Comparison of ENCODE assay signal across 8 cellular contexts in genomic region chr22:37905534-37906363, GRCh38. TPM values are rescaled to one million over a fixed set of nuclear protein-coding genes. Genes with fewer than 3 reads are reported as not detected.
DNase-seq lines count a peak whose midpoint lies in the region; ATAC-seq and TF ChIP-seq lines count a peak whose summit lies in the region.

Gene MICALL1 (plus strand): TSS chr22:37906297. CDS start chr22:37906423, 126 bp downstream.

- peak within 1 kb of the TSS; percentile 86 for H2AFZ ChIP-seq in PC-3 (ENCODE audit: low read length)

- DNase-seq in AG08395 (ENCODE audit: low spot score) (peak; percentile 78), PC-3 (peak; percentile 76), fibroblast of mammary gland (ENCODE audit: low read depth) (peak; percentile 75), stromal cell of bone marrow (ENCODE audit: low read depth) (peak; percentile 45)
- DNase-seq in activated T-helper 1 cell treated with anti-CD3 and anti-CD28 coated beads, Interleukin-2, amount 50 U/mL, for 16 hours (ENCODE audit: low read depth in 1 of 2, low spot score in 1 of 2), result peak; percentile 34 to 43

- peak within 1 kb of the TSS; percentile 98 for H3K27ac ChIP-seq in PC-3 (ENCODE audit: low read length)

- H3K79me2 ChIP-seq in PC-3 (ENCODE audit: low read length), result peaks cover 23% of the 10 kb centered on the region

- peak within 1 kb of the TSS; percentile 96 for H3K4me2 ChIP-seq in PC-3 (ENCODE audit: low read length)

- H3K9ac ChIP-seq in PC-3 (ENCODE audit: low read length), result peak within 1 kb of the TSS; percentile 86

- no peaks in the 10 kb centered on the region for H3K27me3 ChIP-seq in PC-3 (ENCODE audit: low read length)

- no peaks in the 10 kb centered on the region for H3F3A ChIP-seq in PC-3 (ENCODE audit: low read length, unreplicated experiment)

- no peaks in the 10 kb centered on the region for H4K20me1 ChIP-seq in PC-3 (ENCODE audit: low read length)

- peaks cover 25% of the 10 kb centered on the region for H3K4me1 ChIP-seq in PC-3 (ENCODE audit: insufficient read depth, low read length)

- no peaks in the 10 kb centered on the region for H3K36me3 Mint-ChIP-seq in nephron (ENCODE audit: low read depth)

- POLR2A ChIA-PET in PC-3 (lab: Charles Lee; ENCODE audit: unreplicated experiment), result interaction anchor here (0.6 to 0.9 kb wide), 4 partner anchors 10 to 313 kb away, joined by 3 to 22 read pairs (median 6); no protein-coding TSS in a partner anchor

- H3K9me3 Mint-ChIP-seq in nephron, result no peaks in the 10 kb centered on the region

- BruUV-seq in PC-3 (replicated peaks; lab: Mats Ljungman, UMichigan), result no TSS peak

- peak; percentile 74 for ATAC-seq in GM18861 (IDR thresholded peaks at IDR 0.05; ENCODE audit: unreplicated experiment)
- ATAC-seq in HG03196 (IDR thresholded peaks at IDR 0.05; ENCODE audit: unreplicated experiment), result peak; percentile 67
- peak; percentile 82 for ATAC-seq in PC-3

- no peak for TF ChIP-seq CTCF in PC-3 (conservative IDR thresholded peaks at IDR 0.05; ENCODE audit: low read depth, low read length)
- no peak for TF ChIP-seq CTCF in fibroblast of mammary gland (conservative IDR thresholded peaks at IDR 0.05; ENCODE audit: control insufficient read depth, insufficient read depth, low read depth, low read length)
- no peak for TF ChIP-seq CTCF in nephron (IDR thresholded peaks at IDR 0.05; ENCODE audit: unreplicated experiment in 3 of 3)

- H3K27ac Mint-ChIP-seq in nephron, result peak within 1 kb of the TSS; percentile 81 to 92 (median 91)

- peaks cover 42% of the 10 kb centered on the region for H3K4me1 Mint-ChIP-seq in nephron

- CTCF ChIA-PET in PC-3 (lab: Charles Lee), result interaction anchor here (0.5 to 1.5 kb wide), 5 partner anchors 18 to 151 kb away, joined by 3 to 9 read pairs (median 4); partner anchors contain the start of genes GCAT and PICK1

- H3K9me2 ChIP-seq in PC-3 (replicated peaks; ENCODE audit: low read length), result no peaks in the 10 kb centered on the region

- H3K4me3 Mint-ChIP-seq in nephron, result peak within 1 kb of the TSS; percentile 89 to 96 (median 92)

- intact Hi-C loops in PC-3 (cut with micrococcal nuclease), result no loop called here

- no peaks in the 10 kb centered on the region for H3K9me3 ChIP-seq in PC-3 (ENCODE audit: low read length)

- H3K36me3 ChIP-seq in PC-3 (ENCODE audit: low read depth, low read length), result no peaks in the 10 kb centered on the region

- peaks cover 6% of the 10 kb centered on the region for H3K27me3 Mint-ChIP-seq in nephron (ENCODE audit: low read depth)

- H3K4me3 ChIP-seq in PC-3 (ENCODE audit: low read length) (peak within 1 kb of the TSS; percentile 89), fibroblast of mammary gland (ENCODE audit: control insufficient read depth, low read depth, low read length) (peak within 1 kb of the TSS; percentile 77)

RNA-seq across cellular contexts. Expression of gene MICALL1, which starts in this region (rescaled TPM):
- 20.1 and 29.9 TPM in 2 replicates for total RNA-seq in PC-3 (2014; rRNA removed)

Comparison
In these comparisons a context has a peak if more than half of its experiments do, and no peak if none do; other contexts are left out.
1. Peak in every context shown above with its lines: DNase-seq, ATAC-seq, H3K4me3 ChIP-seq and H3K27ac ChIP-seq.